In the genomic region with DNA sequence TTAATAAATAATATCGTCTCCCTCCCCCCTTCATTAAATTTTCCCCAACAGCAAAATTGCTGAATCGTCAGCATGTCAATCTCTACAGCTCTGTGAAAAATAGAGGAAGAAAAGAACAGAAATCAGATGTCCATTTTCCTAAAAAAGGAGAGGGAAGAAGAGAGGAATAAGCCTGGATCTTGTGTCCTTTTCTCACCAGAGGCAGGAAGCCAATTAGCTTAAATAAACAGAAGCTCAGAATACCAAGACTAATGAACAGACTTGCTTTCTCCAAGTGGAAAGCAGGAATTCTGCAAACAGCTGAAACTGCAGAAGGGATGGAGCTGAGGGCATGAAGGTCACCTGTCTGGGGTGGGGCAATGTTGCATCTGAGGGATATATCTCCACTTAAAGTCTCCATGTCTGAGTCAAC, we compare ENCODE assay signal across 14 cellular contexts.
DNase-seq lines count a peak whose midpoint lies in the region; ATAC-seq and TF ChIP-seq lines count a peak whose summit lies in the region.
"Had no signal": no experiment of that assay in that cellular context is flagged by ENCODE, and none has a peak within 500 bp of the region (broad histone marks: within the 10 kb centered on the region; RNA-seq: fewer than 3 reads in every experiment).

No MANE protein-coding gene starts in this region.

- 62% methylated on average over 2 of the region's 2 CpGs for WGBS in mammary epithelial cell (ENCODE audit: low coverage, missing lambda C conversion rate)

- H4K20me1 ChIP-seq in mammary epithelial cell (ENCODE audit: insufficient read depth, low read length) = no peaks in the 10 kb centered on the region

- H3K27me3 ChIP-seq in mammary epithelial cell (ENCODE audit: insufficient read depth, low read length) (no peaks in the 10 kb centered on the region), duodenal mucosa (ENCODE audit: control insufficient read depth in 1 of 2, insufficient read depth in 2 of 2, low read length in 2 of 2) (no peaks in the 10 kb centered on the region), lower lobe of right lung (ENCODE audit: low read depth) (no peaks in the 10 kb centered on the region), upper lobe of right lung (no peaks in the 10 kb centered on the region)

- H3K27ac Mint-ChIP-seq in MCF 10A (ENCODE audit: low read depth, unreplicated experiment) = no peak overlapping the region
- H3K27ac Mint-ChIP-seq in activated naive CD4-positive, alpha-beta T cell treated with anti-CD3 and anti-CD28 coated beads, Interleukin-2, amount 10 ng/mL, durations not matched to agents 7 days and 5 days = no peak overlapping the region
- H3K27ac Mint-ChIP-seq: activated naive CD4-positive, alpha-beta T cell treated with anti-CD3 and anti-CD28 coated beads, Interleukin-2, amount 50 U/mL, for 24 hours; CD8-positive, alpha-beta memory T cell had no signal

- dilution Hi-C loops in mammary epithelial cell (cut with HindIII; ENCODE audit: low sequenced_read_pairs) = no loop called here

- intact Hi-C loops in MCF 10A (cut with micrococcal nuclease) (no loop called here), mammary epithelial cell (cut with micrococcal nuclease) (no loop called here), lower lobe of right lung (cut with DNase I) (no loop called here), upper lobe of right lung (cut with DNase I) (no loop called here)

- H3K36me3 ChIP-seq in mammary epithelial cell (ENCODE audit: insufficient read depth, low read length) (no peaks in the 10 kb centered on the region), duodenal mucosa (ENCODE audit: control insufficient read depth in 1 of 2, insufficient read depth in 2 of 2, low read length in 2 of 2) (no peaks in the 10 kb centered on the region), lower lobe of right lung (no peaks in the 10 kb centered on the region), upper lobe of right lung (no peaks in the 10 kb centered on the region)
- H3K36me3 ChIP-seq: WERI-Rb-1 had no signal

- in situ Hi-C loops in mammary epithelial cell (cut with MboI; ENCODE audit: low sequenced_read_pairs in 2 of 2) = no loop called here

- DNase-seq in MCF 10A (ENCODE audit: unreplicated experiment) (no peak), mammary epithelial cell (no peak), lower lobe of right lung (no peak), upper lobe of right lung (no peak), RPMI8226 (no peak), HPDE6-E6E7 (ENCODE audit: extremely low spot score) (no peak)
- no peak for DNase-seq in activated naive CD4-positive, alpha-beta T cell treated with anti-CD3 and anti-CD28 coated beads, Interleukin-2, amount 10 ng/mL, durations not matched to agents 7 days and 5 days
- DNase-seq: CD8-positive, alpha-beta memory T cell; MV-4-11; OCI-M1; stimulated activated CD4-positive, alpha-beta T cell treated with anti-CD3 and anti-CD28 coated beads, Interleukin-12 subunit alpha, Interleukin-12 subunit beta, amount 100 ng/mL, for 4 hours; WERI-Rb-1 had no signal

- TF ChIP-seq CTCF in MCF 10A (IDR thresholded peaks at IDR 0.05; ENCODE audit: unreplicated experiment) = no peak
- TF ChIP-seq CTCF in mammary epithelial cell (conservative IDR thresholded peaks at IDR 0.05 in 1 of 2, IDR thresholded peaks at IDR 0.05 in 1 of 2; ENCODE audit: extremely low read depth in 1 of 2, insufficient read depth in 1 of 2, low read depth in 1 of 2, low read length in 2 of 2) = no peak
- no peak for TF ChIP-seq CTCF in lower lobe of right lung (IDR thresholded peaks at IDR 0.05)
- no peak for TF ChIP-seq CTCF in upper lobe of right lung (IDR thresholded peaks at IDR 0.05)

- CTCF ChIA-PET in MCF 10A (lab: Yijun Ruan, JAX) = interaction anchor here (0.6 to 0.8 kb wide), 3 partner anchors 258 to 1056 kb away, joined by 3 to 5 read pairs (median 3); no protein-coding TSS in a partner anchor
- CTCF ChIA-PET in mammary epithelial cell (lab: Charles Lee; ENCODE audit: low non-redundant PET) = no interaction called here
- CTCF ChIA-PET in activated naive CD4-positive, alpha-beta T cell treated with anti-CD3 and anti-CD28 coated beads, Interleukin-2, amount 10 ng/mL, durations not matched to agents 7 days and 5 days (lab: Charles Lee) = no interaction called here

- no peak overlapping the region for H3K4me3 Mint-ChIP-seq in MCF 10A (ENCODE audit: unreplicated experiment)
- H3K4me3 Mint-ChIP-seq in activated naive CD4-positive, alpha-beta T cell treated with anti-CD3 and anti-CD28 coated beads, Interleukin-2, amount 10 ng/mL, durations not matched to agents 7 days and 5 days = no peak overlapping the region
- H3K4me3 Mint-ChIP-seq: activated naive CD4-positive, alpha-beta T cell treated with anti-CD3 and anti-CD28 coated beads, Interleukin-2, amount 50 U/mL, for 24 hours; CD8-positive, alpha-beta memory T cell had no signal

- H3K9me3 ChIP-seq in mammary epithelial cell (replicated peaks; ENCODE audit: insufficient read depth, low read length) (no peaks in the 10 kb centered on the region), duodenal mucosa (ENCODE audit: control insufficient read depth in 1 of 2, low read length in 2 of 2) (no peaks in the 10 kb centered on the region), lower lobe of right lung (peaks cover 4% of the 10 kb centered on the region), upper lobe of right lung (no peaks in the 10 kb centered on the region)

- H3K79me2 ChIP-seq in mammary epithelial cell (ENCODE audit: insufficient read depth, low read length) = no peaks in the 10 kb centered on the region

- ATAC-seq in lower lobe of right lung (peak; percentile 30 to 53), upper lobe of right lung (peak; percentile 35)

- H3K9me3 Mint-ChIP-seq in MCF 10A (ENCODE audit: unreplicated experiment) = peaks cover 9% of the 10 kb centered on the region
- peaks cover 16% of the 10 kb centered on the region for H3K9me3 Mint-ChIP-seq in activated naive CD4-positive, alpha-beta T cell treated with anti-CD3 and anti-CD28 coated beads, Interleukin-2, amount 10 ng/mL, durations not matched to agents 7 days and 5 days

- H3K4me1 ChIP-seq in mammary epithelial cell (ENCODE audit: insufficient read depth, low read length) = no peaks in the 10 kb centered on the region
- H3K4me1 ChIP-seq in duodenal mucosa (ENCODE audit: control insufficient read depth in 1 of 2, insufficient read depth in 2 of 2, low read length in 2 of 2) = peaks cover 14 to 21% of the 10 kb centered on the region in 2 donors
- H3K4me1 ChIP-seq in lower lobe of right lung = no peaks in the 10 kb centered on the region
- no peaks in the 10 kb centered on the region for H3K4me1 ChIP-seq in upper lobe of right lung

- TSS peak; percentile 80 for BruUV-seq in MCF 10A (replicated peaks; lab: Mats Ljungman, UMichigan)
- no TSS peak for BruUV-seq in mammary epithelial cell (replicated peaks; lab: Mats Ljungman, UMichigan)

- H3K27ac ChIP-seq in mammary epithelial cell (ENCODE audit: insufficient read depth, low read depth, low read length) = no peak overlapping the region
- no peak overlapping the region for H3K27ac ChIP-seq in duodenal mucosa (ENCODE audit: low read depth, low read length)
- peak overlapping the region; percentile 28 for H3K27ac ChIP-seq in lower lobe of right lung
- no peak overlapping the region for H3K27ac ChIP-seq in upper lobe of right lung
- H3K27ac ChIP-seq: WERI-Rb-1 had no signal

- POLR2A ChIA-PET in MCF 10A (lab: Yijun Ruan, JAX) = interaction anchor here (0.9 to 1.4 kb wide), 5 partner anchors 9 to 756 kb away, joined by 3 to 5 read pairs (median 3); partner anchors contain the start of gene PNPT1

- no peak overlapping the region for H3K4me2 ChIP-seq in mammary epithelial cell (ENCODE audit: insufficient read depth, low read depth, low read length)

- H3K4me3 ChIP-seq in mammary epithelial cell (replicated peaks in 1 of 3; ENCODE audit: insufficient read depth in 1 of 3, low read depth in 2 of 3, low read length in 3 of 3) = no peak overlapping the region
- H3K4me3 ChIP-seq in duodenal mucosa (ENCODE audit: low read depth in 1 of 2, low read length in 2 of 2) = peak overlapping the region; percentile 52 to 56
- no peak overlapping the region for H3K4me3 ChIP-seq in lower lobe of right lung
- no peak overlapping the region for H3K4me3 ChIP-seq in upper lobe of right lung

- no peaks in the 10 kb centered on the region for H3K36me3 Mint-ChIP-seq in MCF 10A (ENCODE audit: insufficient read depth, unreplicated experiment)
- no peaks in the 10 kb centered on the region for H3K36me3 Mint-ChIP-seq in activated naive CD4-positive, alpha-beta T cell treated with anti-CD3 and anti-CD28 coated beads, Interleukin-2, amount 10 ng/mL, durations not matched to agents 7 days and 5 days
- H3K36me3 Mint-ChIP-seq: activated naive CD4-positive, alpha-beta T cell treated with anti-CD3 and anti-CD28 coated beads, Interleukin-2, amount 50 U/mL, for 24 hours; CD8-positive, alpha-beta memory T cell had no signal

- peaks cover 21% of the 10 kb centered on the region for H3K4me1 Mint-ChIP-seq in MCF 10A (ENCODE audit: insufficient read depth, unreplicated experiment)
- no peaks in the 10 kb centered on the region for H3K4me1 Mint-ChIP-seq in activated naive CD4-positive, alpha-beta T cell treated with anti-CD3 and anti-CD28 coated beads, Interleukin-2, amount 10 ng/mL, durations not matched to agents 7 days and 5 days
- H3K4me1 Mint-ChIP-seq: activated naive CD4-positive, alpha-beta T cell treated with anti-CD3 and anti-CD28 coated beads, Interleukin-2, amount 50 U/mL, for 24 hours; CD8-positive, alpha-beta memory T cell had no signal

- H2AFZ ChIP-seq in mammary epithelial cell (ENCODE audit: low read depth, low read length) = no peak overlapping the region

- no peaks in the 10 kb centered on the region for H3K27me3 Mint-ChIP-seq in MCF 10A (ENCODE audit: insufficient read depth, unreplicated experiment)
- H3K27me3 Mint-ChIP-seq in activated naive CD4-positive, alpha-beta T cell treated with anti-CD3 and anti-CD28 coated beads, Interleukin-2, amount 10 ng/mL, durations not matched to agents 7 days and 5 days = no peaks in the 10 kb centered on the region
- H3K27me3 Mint-ChIP-seq: activated naive CD4-positive, alpha-beta T cell treated with anti-CD3 and anti-CD28 coated beads, Interleukin-2, amount 50 U/mL, for 24 hours; CD8-positive, alpha-beta memory T cell had no signal

- H3K9ac ChIP-seq in mammary epithelial cell (ENCODE audit: insufficient read depth, low read length) (no peak overlapping the region), duodenal mucosa (ENCODE audit: low read depth in 1 of 2, low read length in 2 of 2) (peak overlapping the region; percentile 22 to 23)

Comparison
In these comparisons a context has a peak if more than half of its experiments do, and no peak if none do; other contexts are left out.
1. H3K4me3 ChIP-seq: peak in duodenal mucosa (2 of 2); none in mammary epithelial cell (0 of 3), lower lobe of right lung (single experiment) and upper lobe of right lung (single experiment).